ENCODE assay signal across 1 cellular context in the genomic region with DNA sequence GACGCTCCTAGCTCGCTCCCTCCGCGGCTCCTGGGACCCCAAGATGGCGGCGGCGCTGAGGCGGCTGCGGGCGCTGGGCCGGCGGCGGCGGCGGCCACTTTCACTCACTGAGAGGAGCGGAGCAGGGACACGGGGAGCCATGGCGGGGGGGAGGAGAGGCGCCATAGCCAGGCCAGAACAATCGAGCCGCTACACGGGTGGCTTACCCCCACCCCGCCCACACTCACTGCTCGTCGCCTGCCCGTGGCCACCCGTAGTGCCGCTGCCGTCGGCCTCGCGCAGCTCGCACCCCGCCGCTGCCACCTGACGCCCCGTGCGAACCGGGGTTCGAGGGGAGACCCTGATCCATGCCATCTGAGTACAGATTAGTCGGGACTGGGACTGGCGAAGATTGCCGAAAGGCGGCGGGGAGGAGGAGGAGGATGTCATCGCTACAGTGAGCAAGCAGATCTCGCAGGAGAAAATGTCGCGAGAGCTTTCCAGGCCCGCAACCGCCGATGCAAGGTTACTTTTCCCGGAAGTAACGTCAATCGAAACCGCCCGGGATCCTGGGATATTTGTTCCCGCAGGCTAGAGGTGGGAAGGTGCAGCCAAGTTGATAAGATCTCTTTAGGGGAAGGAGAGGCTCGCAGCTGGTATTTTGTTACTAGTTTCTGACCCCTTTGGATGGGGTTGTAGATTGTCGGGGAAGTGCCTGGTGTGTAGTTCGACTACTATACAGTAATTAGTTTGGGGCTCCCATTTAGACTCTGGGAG.
A peak's percentile ranks its signal among the peaks of the same experiment; 100 is the strongest.
TF ChIP-seq lines count a peak whose summit lies in the region.

A gene with protein sequence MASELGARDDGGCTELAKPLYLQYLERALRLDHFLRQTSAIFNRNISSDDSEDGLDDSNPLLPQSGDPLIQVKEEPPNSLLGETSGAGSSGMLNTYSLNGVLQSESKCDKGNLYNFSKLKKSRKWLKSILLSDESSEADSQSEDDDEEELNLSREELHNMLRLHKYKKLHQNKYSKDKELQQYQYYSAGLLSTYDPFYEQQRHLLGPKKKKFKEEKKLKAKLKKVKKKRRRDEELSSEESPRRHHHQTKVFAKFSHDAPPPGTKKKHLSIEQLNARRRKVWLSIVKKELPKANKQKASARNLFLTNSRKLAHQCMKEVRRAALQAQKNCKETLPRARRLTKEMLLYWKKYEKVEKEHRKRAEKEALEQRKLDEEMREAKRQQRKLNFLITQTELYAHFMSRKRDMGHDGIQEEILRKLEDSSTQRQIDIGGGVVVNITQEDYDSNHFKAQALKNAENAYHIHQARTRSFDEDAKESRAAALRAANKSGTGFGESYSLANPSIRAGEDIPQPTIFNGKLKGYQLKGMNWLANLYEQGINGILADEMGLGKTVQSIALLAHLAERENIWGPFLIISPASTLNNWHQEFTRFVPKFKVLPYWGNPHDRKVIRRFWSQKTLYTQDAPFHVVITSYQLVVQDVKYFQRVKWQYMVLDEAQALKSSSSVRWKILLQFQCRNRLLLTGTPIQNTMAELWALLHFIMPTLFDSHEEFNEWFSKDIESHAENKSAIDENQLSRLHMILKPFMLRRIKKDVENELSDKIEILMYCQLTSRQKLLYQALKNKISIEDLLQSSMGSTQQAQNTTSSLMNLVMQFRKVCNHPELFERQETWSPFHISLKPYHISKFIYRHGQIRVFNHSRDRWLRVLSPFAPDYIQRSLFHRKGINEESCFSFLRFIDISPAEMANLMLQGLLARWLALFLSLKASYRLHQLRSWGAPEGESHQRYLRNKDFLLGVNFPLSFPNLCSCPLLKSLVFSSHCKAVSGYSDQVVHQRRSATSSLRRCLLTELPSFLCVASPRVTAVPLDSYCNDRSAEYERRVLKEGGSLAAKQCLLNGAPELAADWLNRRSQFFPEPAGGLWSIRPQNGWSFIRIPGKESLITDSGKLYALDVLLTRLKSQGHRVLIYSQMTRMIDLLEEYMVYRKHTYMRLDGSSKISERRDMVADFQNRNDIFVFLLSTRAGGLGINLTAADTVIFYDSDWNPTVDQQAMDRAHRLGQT (N-terminal part only) (minus strand): TSS at position 165 of the 756 bp plus-strand sequence. CDS start 19,970 bp downstream, outside the sequence.

TF ChIP-seq in K562, 482 proteins besides CTCF, POLR2A, EP300 and RAD21 (continued from another document and continues in another):
- TF ChIP-seq ZNF407 (IDR thresholded peaks at IDR 0.05; ENCODE audit: low read depth) (no peak), ZNF324 (CRISPR knock-in tag; IDR thresholded peaks at IDR 0.05) (no peak), EP400 (IDR thresholded peaks at IDR 0.05) (peak; percentile 92), TEAD1 (CRISPR knock-in tag; IDR thresholded peaks at IDR 0.05) (peak; percentile 13 to 90; a peak in 2 of 4 replicates), CREM (IDR thresholded peaks at IDR 0.05; ENCODE audit: low read depth) (peak; percentile 80), KDM5B (IDR thresholded peaks at IDR 0.05; ENCODE audit: insufficient replicate concordance, low read depth, low read length) (peak; percentile 63), KHSRP (IDR thresholded peaks at IDR 0.05) (no peak), POLR3G (IDR thresholded peaks at IDR 0.05; ENCODE audit: extremely low read depth, insufficient read length, insufficient replicate concordance) (no peak), HDAC2 (IDR thresholded peaks at IDR 0.05) (no peak), SRSF1 (IDR thresholded peaks at IDR 0.05; ENCODE audit: low read depth, low read length) (no peak), GATAD2B (IDR thresholded peaks at IDR 0.05; ENCODE audit: borderline replicate concordance) (peak; percentile 34; the same call in 1 of the 2 replicates), ZNF551 (CRISPR knock-in tag; IDR thresholded peaks at IDR 0.05) (no peak), ZNF592 (IDR thresholded peaks at IDR 0.05) (peak; percentile 67), NCOR1 (IDR thresholded peaks at IDR 0.05) (0 out of 2 replicates have a peak, but pooled peaks have one; percentile 15), PHF8 (IDR thresholded peaks at IDR 0.05; ENCODE audit: borderline replicate concordance, low read length) (peak; percentile 70), ZNF436 (CRISPR knock-in tag; IDR thresholded peaks at IDR 0.05) (no peak), HMGN3 (IDR thresholded peaks at IDR 0.05; ENCODE audit: borderline replicate concordance, extremely low read depth, insufficient read length, low read depth, low read length) (peak; percentile 72), FOXK2 (conservative IDR thresholded peaks at IDR 0.05 in 1 of 2, IDR thresholded peaks at IDR 0.05 in 1 of 2; ENCODE audit: low read depth in 2 of 2) (peak; percentile 68 to 82; a peak in 3 of 4 replicates), CBX1 (IDR thresholded peaks at IDR 0.05; ENCODE audit: low read depth) (0 out of 2 replicates have a peak, but pooled peaks have one; percentile 91), TEAD2 (tag; IDR thresholded peaks at IDR 0.05) (no peak), CHD2 (IDR thresholded peaks at IDR 0.05; ENCODE audit: low read depth, low read length) (peak; percentile 95), CCNT2 (IDR thresholded peaks at IDR 0.05; ENCODE audit: borderline replicate concordance, extremely low read depth, insufficient read length, low read depth, low read length) (peak; percentile 43), GTF2F1 (IDR thresholded peaks at IDR 0.05; ENCODE audit: low read depth, low read length) (no peak), PCBP1 (IDR thresholded peaks at IDR 0.05; ENCODE audit: low read depth, low read length, poor library complexity, severe bottlenecking) (peak; percentile 66)
- TF ChIP-seq, protein P1, sequence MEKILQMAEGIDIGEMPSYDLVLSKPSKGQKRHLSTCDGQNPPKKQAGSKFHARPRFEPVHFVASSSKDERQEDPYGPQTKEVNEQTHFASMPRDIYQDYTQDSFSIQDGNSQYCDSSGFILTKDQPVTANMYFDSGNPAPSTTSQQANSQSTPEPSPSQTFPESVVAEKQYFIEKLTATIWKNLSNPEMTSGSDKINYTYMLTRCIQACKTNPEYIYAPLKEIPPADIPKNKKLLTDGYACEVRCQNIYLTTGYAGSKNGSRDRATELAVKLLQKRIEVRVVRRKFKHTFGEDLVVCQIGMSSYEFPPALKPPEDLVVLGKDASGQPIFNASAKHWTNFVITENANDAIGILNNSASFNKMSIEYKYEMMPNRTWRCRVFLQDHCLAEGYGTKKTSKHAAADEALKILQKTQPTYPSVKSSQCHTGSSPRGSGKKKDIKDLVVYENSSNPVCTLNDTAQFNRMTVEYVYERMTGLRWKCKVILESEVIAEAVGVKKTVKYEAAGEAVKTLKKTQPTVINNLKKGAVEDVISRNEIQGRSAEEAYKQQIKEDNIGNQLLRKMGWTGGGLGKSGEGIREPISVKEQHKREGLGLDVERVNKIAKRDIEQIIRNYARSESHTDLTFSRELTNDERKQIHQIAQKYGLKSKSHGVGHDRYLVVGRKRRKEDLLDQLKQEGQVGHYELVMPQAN (IDR thresholded peaks at IDR 0.05; ENCODE audit: borderline replicate concordance) = peak; percentile 15; the same call in 1 of the 2 replicates
- TF ChIP-seq, protein P2, sequence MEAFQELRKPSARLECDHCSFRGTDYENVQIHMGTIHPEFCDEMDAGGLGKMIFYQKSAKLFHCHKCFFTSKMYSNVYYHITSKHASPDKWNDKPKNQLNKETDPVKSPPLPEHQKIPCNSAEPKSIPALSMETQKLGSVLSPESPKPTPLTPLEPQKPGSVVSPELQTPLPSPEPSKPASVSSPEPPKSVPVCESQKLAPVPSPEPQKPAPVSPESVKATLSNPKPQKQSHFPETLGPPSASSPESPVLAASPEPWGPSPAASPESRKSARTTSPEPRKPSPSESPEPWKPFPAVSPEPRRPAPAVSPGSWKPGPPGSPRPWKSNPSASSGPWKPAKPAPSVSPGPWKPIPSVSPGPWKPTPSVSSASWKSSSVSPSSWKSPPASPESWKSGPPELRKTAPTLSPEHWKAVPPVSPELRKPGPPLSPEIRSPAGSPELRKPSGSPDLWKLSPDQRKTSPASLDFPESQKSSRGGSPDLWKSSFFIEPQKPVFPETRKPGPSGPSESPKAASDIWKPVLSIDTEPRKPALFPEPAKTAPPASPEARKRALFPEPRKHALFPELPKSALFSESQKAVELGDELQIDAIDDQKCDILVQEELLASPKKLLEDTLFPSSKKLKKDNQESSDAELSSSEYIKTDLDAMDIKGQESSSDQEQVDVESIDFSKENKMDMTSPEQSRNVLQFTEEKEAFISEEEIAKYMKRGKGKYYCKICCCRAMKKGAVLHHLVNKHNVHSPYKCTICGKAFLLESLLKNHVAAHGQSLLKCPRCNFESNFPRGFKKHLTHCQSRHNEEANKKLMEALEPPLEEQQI (IDR thresholded peaks at IDR 0.05) = no peak
